In the genomic region with DNA sequence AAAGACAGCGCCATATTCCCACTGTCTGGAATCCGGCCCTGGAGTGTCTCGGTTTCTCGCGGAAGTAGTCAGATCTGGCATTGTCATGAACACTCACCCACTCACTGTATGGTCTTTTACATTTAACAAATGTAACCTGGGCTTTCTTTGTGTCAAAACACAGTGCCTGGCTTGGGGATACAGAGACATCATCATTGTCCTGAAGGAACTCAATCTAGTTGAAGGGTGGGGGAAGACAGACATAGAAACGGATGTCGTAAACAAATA, we compare ENCODE assay signal across 10 cellular contexts. TPM values are rescaled to one million over a fixed set of nuclear protein-coding genes. Genes with fewer than 3 reads are reported as not detected.
DNase-seq lines count a peak whose midpoint lies in the region; ATAC-seq and TF ChIP-seq lines count a peak whose summit lies in the region.
"Had no signal": no experiment of that assay in that cellular context is flagged by ENCODE, and none has a peak within 500 bp of the region (broad histone marks: within the 10 kb centered on the region; RNA-seq: fewer than 3 reads in every experiment).

No MANE protein-coding gene starts in this region.

- H3K9ac ChIP-seq in GM23248 (peak overlapping the region; percentile 66), skeletal muscle satellite cell (ENCODE audit: low read depth, low read length) (peak overlapping the region; percentile 74)

- H3K4me2 ChIP-seq in GM23248 (ENCODE audit: unreplicated experiment) (peak overlapping the region; percentile 87), skeletal muscle satellite cell (ENCODE audit: low read length) (peak overlapping the region; percentile 99)

- H3K4me3 ChIP-seq in GM23248 (peak overlapping the region; percentile 76; the same call in 1 of the 2 replicates), skeletal muscle satellite cell (ENCODE audit: low read length) (peak overlapping the region; percentile 97)

- H3F3A ChIP-seq in GM23248 (ENCODE audit: insufficient read depth) = no peaks in the 10 kb centered on the region

- WGBS in GM23248 (ENCODE audit: low coverage in 1 of 2, low lambda C conversion rate in 2 of 2, missing lambda C conversion rate in 2 of 2), 2 experiments = 71 to 72% methylated on average over 7 of the region's 7 CpGs

- H3K4me1 Mint-ChIP-seq in activated B cell treated with CpG ODN at 0.5 μM for 24 hours (peaks cover 37% of the 10 kb centered on the region), glutamatergic neuron (ENCODE audit: low read depth, unreplicated experiment) (peaks cover 15% of the 10 kb centered on the region)

- in situ Hi-C loops in GM23248 (cut with MboI) = no loop called here

- intact Hi-C loops in activated B cell treated with CpG ODN at 0.5 μM for 24 hours (cut with micrococcal nuclease) = no loop called here

- CTCF ChIA-PET in activated B cell treated with CpG ODN at 0.5 μM for 24 hours (lab: Charles Lee) = interaction anchor here (0.8 to 4.2 kb wide), 4 partner anchors 16 to 59 kb away, joined by 3 to 117 read pairs (median 12); no protein-coding TSS in a partner anchor

- H3K27me3 ChIP-seq in GM23248 (replicated peaks; ENCODE audit: insufficient read depth) (no peaks in the 10 kb centered on the region), skeletal muscle satellite cell (ENCODE audit: control insufficient read depth, insufficient read depth, low read length) (no peaks in the 10 kb centered on the region)

- H4K20me1 ChIP-seq in GM23248 (ENCODE audit: insufficient read depth) = no peaks in the 10 kb centered on the region

- H3K79me2 ChIP-seq in GM23248 (ENCODE audit: insufficient read depth) = peaks cover 11% of the 10 kb centered on the region

- POLR2A ChIA-PET in activated B cell treated with CpG ODN at 0.5 μM for 24 hours (lab: Charles Lee) = interaction anchor here (1.7 to 3.9 kb wide), 2 partner anchors 12 to 56 kb away, joined by 8 to 58 read pairs; no protein-coding TSS in a partner anchor

- H3K36me3 ChIP-seq in GM23248 (ENCODE audit: low read depth) = no peaks in the 10 kb centered on the region
- H3K36me3 ChIP-seq in skeletal muscle satellite cell (ENCODE audit: insufficient read depth, low read length) = no peaks in the 10 kb centered on the region

- H3K9me3 ChIP-seq in GM23248 (ENCODE audit: low read depth) (no peaks in the 10 kb centered on the region), skeletal muscle satellite cell (replicated peaks; ENCODE audit: low read length) (no peaks in the 10 kb centered on the region)

- H3K9me2 ChIP-seq in GM23248 (ENCODE audit: insufficient read depth) = no peaks in the 10 kb centered on the region

- peak overlapping the region; percentile 90 for H2AFZ ChIP-seq in GM23248

- TF ChIP-seq CTCF in activated B cell treated with CpG ODN at 0.5 μM for 24 hours (IDR thresholded peaks at IDR 0.05) (no peak), glutamatergic neuron (IDR thresholded peaks at IDR 0.05; ENCODE audit: partially characterized antibody, unreplicated experiment) (no peak)

- H3K4me1 ChIP-seq in GM23248 (ENCODE audit: insufficient read depth) (peaks cover 4% of the 10 kb centered on the region), skeletal muscle satellite cell (ENCODE audit: control insufficient read depth, insufficient read depth, low read length) (peaks cover 25% of the 10 kb centered on the region)

- H3K4me3 Mint-ChIP-seq in activated B cell treated with CpG ODN at 0.5 μM for 24 hours = peak overlapping the region; percentile 85
- peak overlapping the region; percentile 53 for H3K4me3 Mint-ChIP-seq in glutamatergic neuron (ENCODE audit: unreplicated experiment)

- no peak overlapping the region for H3K27ac ChIP-seq in GM23248

- H3K27me3 Mint-ChIP-seq in activated B cell treated with CpG ODN at 0.5 μM for 24 hours (peaks cover 23% of the 10 kb centered on the region), glutamatergic neuron (ENCODE audit: unreplicated experiment) (peaks cover 18% of the 10 kb centered on the region)

- H3K27ac Mint-ChIP-seq in activated B cell treated with CpG ODN at 0.5 μM for 24 hours (no peak overlapping the region), glutamatergic neuron (ENCODE audit: unreplicated experiment) (no peak overlapping the region)

- H3K36me3 Mint-ChIP-seq in activated B cell treated with CpG ODN at 0.5 μM for 24 hours (ENCODE audit: low read depth) (peaks cover 1% of the 10 kb centered on the region), glutamatergic neuron (ENCODE audit: unreplicated experiment) (peaks cover 12% of the 10 kb centered on the region)

- no peaks in the 10 kb centered on the region for H3K9me3 Mint-ChIP-seq in activated B cell treated with CpG ODN at 0.5 μM for 24 hours
- H3K9me3 Mint-ChIP-seq in glutamatergic neuron (ENCODE audit: unreplicated experiment) = peaks cover 9% of the 10 kb centered on the region

- DNase-seq in GM23248 = no peak
- no peak for DNase-seq in activated B cell treated with CpG ODN at 0.5 μM for 24 hours
- no peak for DNase-seq in glutamatergic neuron
- DNase-seq in GM03348 (ENCODE audit: low spot score) = no peak
- no peak for DNase-seq in germinal center (ENCODE audit: low spot score)
- DNase-seq: activated CD4-positive, alpha-beta T cell treated with anti-CD3 and anti-CD28 coated beads for 4 hours; NCI-H2029 had no signal

- no peak for ATAC-seq in activated B cell treated with CpG ODN at 0.5 μM for 24 hours (ENCODE audit: low read depth)
- ATAC-seq in GM21528 (IDR thresholded peaks at IDR 0.05; ENCODE audit: low FRiP score, unreplicated experiment) = no peak
- no peak for ATAC-seq in HG03097 (IDR thresholded peaks at IDR 0.05; ENCODE audit: low FRiP score, unreplicated experiment)

RNA-seq across cellular contexts. Expression of gene NECTIN1, which starts 1.3 kb away (rescaled TPM):
- 0.76 and 5.2 TPM in 2 replicates for total RNA-seq in GM23248 (2014; rRNA removed; shearing (Covaris generic))
- polyA plus RNA-seq in GM23248 (2016; fragmentation: Nextera tagmentation; extraction: Ambion mirVana) = 1.0 and 1.3 TPM in 2 replicates
- 36.4 and 36.7 TPM in 2 replicates for total RNA-seq in activated B cell treated with CpG ODN at 0.5 μM for 24 hours
- 26.0 TPM for total RNA-seq in glutamatergic neuron (ENCODE audit: unreplicated experiment)
- 2.3 and 3.3 TPM in 2 replicates for total RNA-seq in skeletal muscle satellite cell (2012; rRNA removed)
